ENCODE assay signal across 35 cellular contexts in the genomic region with DNA sequence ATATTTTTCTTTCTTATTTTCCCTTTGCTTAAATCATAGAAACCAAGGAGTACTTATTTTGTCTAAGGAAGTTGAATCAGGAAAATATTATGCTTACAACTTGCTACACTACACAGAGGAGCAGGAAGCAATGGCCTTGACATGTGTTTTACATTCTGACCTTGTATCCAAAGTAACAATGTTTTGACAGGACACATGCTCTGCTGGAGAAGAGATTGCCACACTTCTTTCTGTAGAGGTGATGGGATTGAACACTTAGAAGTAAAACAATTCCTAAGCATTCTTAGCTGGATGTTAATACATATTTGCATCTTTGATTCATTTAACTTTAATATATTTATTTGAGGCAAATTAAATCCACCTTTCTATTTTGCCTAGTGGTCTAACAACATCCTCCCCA.
"Had no signal": no experiment of that assay in that cellular context is flagged by ENCODE, and none has a peak within 500 bp of the region (broad histone marks: within the 10 kb centered on the region; RNA-seq: fewer than 3 reads in every experiment).

No MANE protein-coding gene starts in this region.

- H3K4me3 ChIP-seq: adrenal gland, body of pancreas, breast epithelium had no signal

- H3K9me3 Mint-ChIP-seq: activated naive CD8-positive, alpha-beta T cell treated with anti-CD3 and anti-CD28 coated beads for 36 hours had no signal

- H3K9me3 ChIP-seq: adrenal gland, body of pancreas, breast epithelium had no signal

- H3K27ac ChIP-seq: adrenal gland, body of pancreas, brain microvascular endothelial cell, breast epithelium, VCaP had no signal

- H3K27me3 Mint-ChIP-seq: activated B cell treated with CpG ODN at 0.5 μM for 24 hours; activated CD4-positive, alpha-beta memory T cell treated with anti-CD3 and anti-CD28 coated beads for 36 hours; activated CD4-positive, alpha-beta T cell treated with anti-CD3 and anti-CD28 coated beads, Interleukin-2, amount 10 ng/mL, durations not matched to agents 24 days and 14 days; activated CD8-positive, alpha-beta T cell treated with anti-CD3 and anti-CD28 coated beads for 36 hours; activated naive CD8-positive, alpha-beta T cell treated with anti-CD3 and anti-CD28 coated beads for 36 hours; activated T-helper 17 cell treated with anti-CD3 and anti-CD28 coated beads, Interleukin-2, amount 50 U/mL, for 72 hours had no signal

- H3K27me3 ChIP-seq: adrenal gland, body of pancreas, brain microvascular endothelial cell, breast epithelium had no signal

- DNase-seq: activated B cell treated with CpG ODN at 0.5 μM for 24 hours; activated CD4-positive, alpha-beta memory T cell treated with anti-CD3 and anti-CD28 coated beads for 36 hours; activated CD4-positive, alpha-beta T cell treated with anti-CD3 and anti-CD28 coated beads for 4 hours; activated CD4-positive, alpha-beta T cell treated with anti-CD3 and anti-CD28 coated beads, Interleukin-2, amount 10 ng/mL, durations not matched to agents 24 days and 14 days; activated CD4-positive, alpha-beta T cell treated with anti-CD3 and anti-CD28 coated beads, Interleukin-2, amount 50 U/mL, for 1 hour; activated CD4-positive, alpha-beta T cell treated with anti-CD3 and anti-CD28 coated beads, Interleukin-2, amount 50 U/mL, for 4 hours; activated CD4-positive, CD25-positive, alpha-beta regulatory T cell treated with anti-CD3 and anti-CD28 coated beads, Interleukin-2, amount 50 U/mL, for 72 hours; activated CD8-positive, alpha-beta memory T cell treated with anti-CD3 and anti-CD28 coated beads, Interleukin-2, amount 50 U/mL, for 4 hours; activated CD8-positive, alpha-beta T cell treated with anti-CD3 and anti-CD28 coated beads for 36 hours; activated effector memory CD4-positive, alpha-beta T cell treated with anti-CD3 and anti-CD28 coated beads, Interleukin-2, amount 50 U/mL, for 16 hours; activated gamma-delta T cell treated with Interleukin-2 at 50 U/mL for 16 hours; activated naive CD4-positive, alpha-beta T cell; activated naive CD4-positive, alpha-beta T cell treated with anti-CD3 and anti-CD28 coated beads for 36 hours; activated naive CD4-positive, alpha-beta T cell treated with anti-CD3 and anti-CD28 coated beads, Interleukin-2, amount 50 U/mL, for 16 hours; activated naive CD8-positive, alpha-beta T cell treated with anti-CD3 and anti-CD28 coated beads for 36 hours; activated T-cell treated with anti-CD3 and anti-CD28 coated beads for 4 hours; activated T-cell treated with anti-CD3 and anti-CD28 coated beads, Interleukin-2, amount 50 U/mL, for 1 hour; activated T-cell treated with anti-CD3 and anti-CD28 coated beads, Interleukin-2, amount 50 U/mL, for 4 hours; activated T-cell treated with anti-CD3 and anti-CD28 coated beads, Interleukin-2, amount 50 U/mL, for 72 hours; adrenal gland; amniotic stem cell; aorta; body of pancreas; brain microvascular endothelial cell; central memory CD4-positive, alpha-beta T cell; T-helper 1 cell; T-helper 2 cell; T-helper 9 cell had no signal

- H3K4me3 Mint-ChIP-seq: activated B cell treated with CpG ODN at 0.5 μM for 24 hours; activated CD4-positive, alpha-beta memory T cell treated with anti-CD3 and anti-CD28 coated beads for 36 hours; activated CD4-positive, alpha-beta T cell treated with anti-CD3 and anti-CD28 coated beads, Interleukin-2, amount 10 ng/mL, durations not matched to agents 24 days and 14 days; activated CD8-positive, alpha-beta T cell treated with anti-CD3 and anti-CD28 coated beads for 36 hours; activated naive CD4-positive, alpha-beta T cell treated with anti-CD3 and anti-CD28 coated beads for 36 hours; activated naive CD8-positive, alpha-beta T cell treated with anti-CD3 and anti-CD28 coated beads for 36 hours; activated T-cell treated with anti-CD3 and anti-CD28 coated beads, Interleukin-2, amount 50 U/mL, for 4 hours; activated T-cell treated with anti-CD3 and anti-CD28 coated beads, Interleukin-2, amount 50 U/mL, for 72 hours; activated T-helper 1 cell treated with anti-CD3 and anti-CD28 coated beads, Interleukin-12 subunit alpha, Interleukin-12 subunit beta, Interleukin-2, Interleukin-4 antibody, amounts not matched to agents 30 ng/mL and 10 ng/mL and 1 ng/mL, durations not matched to agents 14 hours and 24 hours and 36 hours; activated T-helper 17 cell treated with anti-CD3 and anti-CD28 coated beads, Interleukin-2, amount 50 U/mL, for 72 hours; T-helper 1 cell treated with Interleukin-12 subunit alpha and Interleukin-12 subunit beta and Interleukin-4 antibody, amounts not matched to agents 30 μg/mL and 1 μg/mL, for 36 hours; T-helper 2 cell treated with Interferon-gamma antibody and Interleukin-4, amounts not matched to agents 5 μg/mL and 100 μg/mL, for 36 hours had no signal

- H3K4me1 Mint-ChIP-seq: activated B cell treated with CpG ODN at 0.5 μM for 24 hours; activated CD4-positive, alpha-beta T cell treated with anti-CD3 and anti-CD28 coated beads, Interleukin-2, amount 10 ng/mL, durations not matched to agents 24 days and 14 days; activated naive CD8-positive, alpha-beta T cell treated with anti-CD3 and anti-CD28 coated beads for 36 hours; activated T-helper 17 cell treated with anti-CD3 and anti-CD28 coated beads, Interleukin-2, amount 50 U/mL, for 72 hours had no signal

- H3K36me3 Mint-ChIP-seq: activated CD4-positive, alpha-beta memory T cell treated with anti-CD3 and anti-CD28 coated beads for 36 hours; activated naive CD4-positive, alpha-beta T cell treated with anti-CD3 and anti-CD28 coated beads, Interleukin-2, amount 50 U/mL, for 72 hours; activated naive CD8-positive, alpha-beta T cell treated with anti-CD3 and anti-CD28 coated beads for 36 hours had no signal

- H3K36me3 ChIP-seq: adrenal gland, brain microvascular endothelial cell, breast epithelium had no signal

- ATAC-seq: activated CD8-positive, alpha-beta T cell treated with anti-CD3 and anti-CD28 coated beads for 36 hours; activated naive CD4-positive, alpha-beta T cell treated with anti-CD3 and anti-CD28 coated beads, Interleukin-2, amount 50 U/mL, for 72 hours; activated T-cell treated with anti-CD3 and anti-CD28 coated beads, Interleukin-2, amount 50 U/mL, for 4 hours; activated T-cell treated with anti-CD3 and anti-CD28 coated beads, Interleukin-2, amount 50 U/mL, for 72 hours; activated T-helper 17 cell treated with anti-CD3 and anti-CD28 coated beads, Interleukin-2, amount 50 U/mL, for 72 hours; body of pancreas had no signal

- H3K27ac Mint-ChIP-seq: activated B cell treated with CpG ODN at 0.5 μM for 24 hours; activated CD4-positive, alpha-beta memory T cell treated with anti-CD3 and anti-CD28 coated beads for 36 hours; activated CD4-positive, alpha-beta T cell treated with anti-CD3 and anti-CD28 coated beads, Interleukin-2, amount 10 ng/mL, durations not matched to agents 24 days and 14 days; activated CD8-positive, alpha-beta T cell treated with anti-CD3 and anti-CD28 coated beads for 36 hours; activated naive CD4-positive, alpha-beta T cell treated with anti-CD3 and anti-CD28 coated beads for 36 hours; activated naive CD4-positive, alpha-beta T cell treated with anti-CD3 and anti-CD28 coated beads, Interleukin-2, amount 50 U/mL, for 72 hours; activated naive CD8-positive, alpha-beta T cell treated with anti-CD3 and anti-CD28 coated beads for 36 hours; activated T-cell treated with anti-CD3 and anti-CD28 coated beads, Interleukin-2, amount 50 U/mL, for 72 hours; activated T-helper 1 cell treated with anti-CD3 and anti-CD28 coated beads, Interleukin-12 subunit alpha, Interleukin-12 subunit beta, Interleukin-2, Interleukin-4 antibody, amounts not matched to agents 30 ng/mL and 10 ng/mL and 1 ng/mL, durations not matched to agents 14 hours and 24 hours and 36 hours; activated T-helper 17 cell treated with anti-CD3 and anti-CD28 coated beads, Interleukin-2, amount 50 U/mL, for 72 hours; T-helper 1 cell treated with Interleukin-12 subunit alpha and Interleukin-12 subunit beta and Interleukin-4 antibody, amounts not matched to agents 30 μg/mL and 1 μg/mL, for 36 hours; T-helper 2 cell treated with Interferon-gamma antibody and Interleukin-4, amounts not matched to agents 5 μg/mL and 100 μg/mL, for 36 hours had no signal

- H3K4me1 ChIP-seq: adrenal gland, body of pancreas, breast epithelium had no signal
